Comparison of ENCODE assay signal across 11 cellular contexts in genomic region chr2:47015730-47016129, GRCh38.
DNase-seq lines count a peak whose midpoint lies in the region; ATAC-seq and TF ChIP-seq lines count a peak whose summit lies in the region.
"Had no signal": no experiment of that assay in that cellular context is flagged by ENCODE, and none has a peak within 500 bp of the region (broad histone marks: within the 10 kb centered on the region; RNA-seq: fewer than 3 reads in every experiment).

No MANE protein-coding gene starts in this region.

- H3F3A ChIP-seq in GM23338 (replicated peaks; ENCODE audit: low read depth) = no peaks in the 10 kb centered on the region

- no peaks in the 10 kb centered on the region for H3K9me2 ChIP-seq in GM23338 (ENCODE audit: insufficient read depth)

- H3K9me3 ChIP-seq in WERI-Rb-1 (ENCODE audit: severe bottlenecking) (no peaks in the 10 kb centered on the region), right cardiac atrium (ENCODE audit: control insufficient read depth, low read length) (no peaks in the 10 kb centered on the region)

- H3K27ac Mint-ChIP-seq in GM23338 = peak overlapping the region; percentile 79; the same call in 1 of the 2 replicates
- peak overlapping the region; percentile 76 for H3K27ac Mint-ChIP-seq in stimulated activated naive B cell treated with anti-CD40 and anti-IgM and Interleukin-4, amounts not matched to agents 10 μg/mL and 1 μg/mL and 100 μg/mL, for 72 hours

- H2AFZ ChIP-seq in GM23338 = no peak overlapping the region

- no peaks in the 10 kb centered on the region for H3K9me3 Mint-ChIP-seq in GM23338
- H3K9me3 Mint-ChIP-seq in stimulated activated naive B cell treated with anti-CD40 and anti-IgM and Interleukin-4, amounts not matched to agents 10 μg/mL and 1 μg/mL and 100 μg/mL, for 72 hours = no peaks in the 10 kb centered on the region

- H4K20me1 ChIP-seq in GM23338 (replicated peaks; ENCODE audit: insufficient read depth) = no peaks in the 10 kb centered on the region

- H3K79me2 ChIP-seq in GM23338 (replicated peaks; ENCODE audit: insufficient read depth) = no peaks in the 10 kb centered on the region

- TF ChIP-seq CTCF in GM23338 (conservative IDR thresholded peaks at IDR 0.05; ENCODE audit: low read depth in 2 of 2) (no peak), WERI-Rb-1 (IDR thresholded peaks at IDR 0.05; ENCODE audit: low read depth, low read length) (no peak)

- no peaks in the 10 kb centered on the region; the same call in 2 of the 3 replicates for H3K36me3 Mint-ChIP-seq in GM23338 (ENCODE audit: low read depth)
- peaks cover 46 to 48% of the 10 kb centered on the region in 2 donors for H3K36me3 Mint-ChIP-seq in stimulated activated naive B cell treated with anti-CD40 and anti-IgM and Interleukin-4, amounts not matched to agents 10 μg/mL and 1 μg/mL and 100 μg/mL, for 72 hours

- H3K36me3 ChIP-seq in GM23338 (ENCODE audit: insufficient read depth) (no peaks in the 10 kb centered on the region), WERI-Rb-1 (peaks cover 2% of the 10 kb centered on the region; the same call in 1 of the 2 replicates)

- no peak for DNase-seq in GM23338 (ENCODE audit: low spot score)
- DNase-seq in WERI-Rb-1 = no peak
- no peak for DNase-seq in right cardiac atrium
- DNase-seq in stimulated activated naive B cell treated with anti-CD40 and anti-IgM and Interleukin-4, amounts not matched to agents 10 μg/mL and 1 μg/mL and 100 μg/mL, for 72 hours = no peak
- no peak for DNase-seq in effector CD4-positive, alpha-beta T cell
- no peak for DNase-seq in HuH-7.5 (ENCODE audit: low spot score)
- no peak for DNase-seq in dedifferentiated amniotic fluid mesenchymal stem cell (ENCODE audit: extremely low spot score)
- DNase-seq: activated CD4-positive, alpha-beta T cell treated with anti-CD3 and anti-CD28 coated beads for 48 hours; NCI-H1048; T-helper 2 cell had no signal

- intact Hi-C loops in right cardiac atrium (cut with DNase I) = no loop called here

- ATAC-seq in GM23338 = no peak
- no peak for ATAC-seq in right cardiac atrium
- no peak for ATAC-seq in stimulated activated naive B cell treated with anti-CD40 and anti-IgM and Interleukin-4, amounts not matched to agents 10 μg/mL and 1 μg/mL and 100 μg/mL, for 72 hours (replicated peaks)
- ATAC-seq in GM21576 (IDR thresholded peaks at IDR 0.05; ENCODE audit: unreplicated experiment) = no peak

- peaks cover 14% of the 10 kb centered on the region for H3K4me1 Mint-ChIP-seq in GM23338
- H3K4me1 Mint-ChIP-seq in stimulated activated naive B cell treated with anti-CD40 and anti-IgM and Interleukin-4, amounts not matched to agents 10 μg/mL and 1 μg/mL and 100 μg/mL, for 72 hours = peaks cover 7 to 22% of the 10 kb centered on the region in 2 donors

- H3K4me3 ChIP-seq in GM23338 (no peak overlapping the region), WERI-Rb-1 (ENCODE audit: low read depth, low read length) (no peak overlapping the region), right cardiac atrium (ENCODE audit: low read length) (no peak overlapping the region)

- peaks cover 5% of the 10 kb centered on the region for H3K27me3 Mint-ChIP-seq in GM23338 (ENCODE audit: insufficient read depth, low read depth, poor library complexity)
- H3K27me3 Mint-ChIP-seq in stimulated activated naive B cell treated with anti-CD40 and anti-IgM and Interleukin-4, amounts not matched to agents 10 μg/mL and 1 μg/mL and 100 μg/mL, for 72 hours = no peaks in the 10 kb centered on the region

- H3K4me3 Mint-ChIP-seq in GM23338 = no peak overlapping the region
- no peak overlapping the region for H3K4me3 Mint-ChIP-seq in stimulated activated naive B cell treated with anti-CD40 and anti-IgM and Interleukin-4, amounts not matched to agents 10 μg/mL and 1 μg/mL and 100 μg/mL, for 72 hours

- H3K4me1 ChIP-seq in GM23338 (ENCODE audit: insufficient read depth) (no peaks in the 10 kb centered on the region), right cardiac atrium (ENCODE audit: control insufficient read depth, insufficient read depth, low read length) (peaks cover 9% of the 10 kb centered on the region)

- no peak overlapping the region for H3K27ac ChIP-seq in GM23338 (ENCODE audit: low read depth)
- H3K27ac ChIP-seq in WERI-Rb-1 = peak overlapping the region; percentile 60
- peak overlapping the region; percentile 7 for H3K27ac ChIP-seq in right cardiac atrium (ENCODE audit: low read length)

- no peak overlapping the region for H3K4me2 ChIP-seq in GM23338

- WGBS in right cardiac atrium = 68% methylated on average over 7 of the region's 7 CpGs

- no peaks in the 10 kb centered on the region for H3K27me3 ChIP-seq in GM23338 (ENCODE audit: insufficient read depth)
- H3K27me3 ChIP-seq in WERI-Rb-1 (ENCODE audit: insufficient read depth, low read depth, severe bottlenecking) = no peaks in the 10 kb centered on the region
- H3K27me3 ChIP-seq in right cardiac atrium (ENCODE audit: control insufficient read depth, insufficient read depth) = no peaks in the 10 kb centered on the region

TF ChIP-seq in GM23338, 12 proteins besides CTCF, POLR2A, EP300 and RAD21 (continues in another document):
- TF ChIP-seq JUNB (IDR thresholded peaks at IDR 0.05; ENCODE audit: unreplicated experiment) = no peak
- TF ChIP-seq EZH2 (IDR thresholded peaks at IDR 0.05; ENCODE audit: low read depth, unreplicated experiment) = no peak
- TF ChIP-seq EZH2phosphoT487 (IDR thresholded peaks at IDR 0.05; ENCODE audit: unreplicated experiment) = no peak
- no peak for TF ChIP-seq REST (IDR thresholded peaks at IDR 0.05; ENCODE audit: unreplicated experiment)
- no peak for TF ChIP-seq NANOG (IDR thresholded peaks at IDR 0.05; ENCODE audit: borderline replicate concordance)
- no peak for TF ChIP-seq STAT1 (IDR thresholded peaks at IDR 0.05; ENCODE audit: unreplicated experiment)
- TF ChIP-seq ZNF331 (CRISPR knock-in tag; IDR thresholded peaks at IDR 0.05; ENCODE audit: low read depth) = no peak
